ENCODE assay signal across 1 cellular context in the genomic region with DNA sequence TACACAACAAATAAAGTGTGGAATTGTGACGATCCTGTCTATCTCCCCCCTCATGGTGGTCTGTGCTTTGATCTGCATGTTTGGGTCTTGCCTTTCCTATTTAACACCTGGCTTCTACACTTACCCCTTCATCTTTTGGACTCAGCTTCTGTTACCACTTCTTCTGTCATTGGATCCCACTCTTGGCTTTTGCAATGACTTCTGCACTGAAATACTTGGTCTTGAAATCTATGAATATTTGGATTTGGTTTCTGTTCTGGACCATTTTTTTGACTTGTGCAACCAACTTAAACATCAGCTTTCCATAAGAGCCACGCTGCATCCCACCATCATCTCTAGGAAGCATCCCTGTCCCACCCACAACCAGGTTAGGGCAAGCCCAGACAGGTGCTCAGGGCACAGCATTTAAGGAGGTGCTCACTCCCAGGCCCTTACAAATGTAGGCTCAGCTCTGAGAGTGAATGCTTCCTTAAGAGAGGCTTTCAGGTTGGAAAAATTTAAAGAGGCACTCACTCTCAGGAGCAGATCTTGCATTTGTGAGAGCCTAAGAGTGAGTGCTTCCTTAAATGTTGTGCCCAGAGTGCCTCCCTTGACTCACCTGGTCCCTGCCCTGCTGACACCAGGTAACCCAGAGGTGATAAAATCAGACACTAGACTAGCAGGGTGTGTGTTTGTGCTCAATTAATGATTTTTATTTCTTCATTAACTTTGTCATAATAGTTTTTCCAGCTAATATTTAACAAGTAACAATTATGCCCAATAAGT.
TF ChIP-seq lines count a peak whose summit lies in the region.

No MANE protein-coding gene starts in this region.

TF ChIP-seq in HEK293T, 16 proteins besides CTCF, POLR2A, EP300 and RAD21 (continued from another document):
- TF ChIP-seq FOXA1 (IDR thresholded peaks at IDR 0.05) (no peak), ZNF384 (IDR thresholded peaks at IDR 0.05) (no peak), NFRKB (IDR thresholded peaks at IDR 0.05) (no peak)
